16 cellular contexts compared by ENCODE assay signal in the genomic region with DNA sequence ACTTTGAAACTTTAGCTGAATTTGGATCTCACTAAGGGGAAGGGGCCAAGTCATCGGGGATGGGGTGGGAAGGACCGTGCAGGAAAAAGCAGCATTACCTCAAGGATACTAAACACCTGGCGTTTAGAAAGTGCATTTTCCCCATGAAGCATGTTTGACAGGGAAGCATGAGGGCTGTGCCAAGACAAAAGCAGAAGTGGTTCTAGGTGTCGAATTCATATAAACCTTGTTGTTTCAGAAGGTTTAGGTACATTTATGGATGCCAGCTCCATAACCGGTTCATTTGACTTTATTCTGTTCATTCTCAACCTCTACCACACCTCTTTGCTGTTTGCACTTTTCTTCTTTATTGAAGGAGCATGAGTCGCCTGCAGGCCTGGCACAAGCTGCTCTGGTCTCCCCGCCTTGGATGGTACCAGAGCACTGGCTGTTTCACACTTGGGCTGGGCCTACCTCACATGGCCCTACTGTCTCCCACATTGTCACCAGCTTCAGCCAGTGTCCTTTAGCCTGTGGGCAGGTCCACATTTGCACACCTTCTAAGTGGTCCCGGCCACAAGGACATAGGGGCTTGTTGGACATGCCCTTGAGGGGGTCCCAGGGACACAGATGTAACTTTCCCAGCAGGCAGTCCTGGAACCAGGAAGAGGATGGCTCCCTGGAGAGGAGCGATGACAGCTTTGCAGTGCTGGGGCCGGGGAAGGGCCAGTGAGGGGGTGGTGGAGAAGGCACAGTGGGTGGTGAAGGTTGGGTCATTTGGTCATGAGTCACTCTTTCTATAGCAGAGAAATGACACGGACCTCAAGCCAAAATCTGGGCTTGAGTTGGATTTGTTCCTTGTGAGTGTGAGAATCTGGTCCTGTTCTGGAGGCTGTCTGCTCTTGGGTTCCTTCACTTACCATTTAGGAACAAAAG. TPM values are rescaled to one million over a fixed set of nuclear protein-coding genes. Genes with fewer than 3 reads are reported as not detected.
A peak's percentile ranks its signal among the peaks of the same experiment; 100 is the strongest.
DNase-seq lines count a peak whose midpoint lies in the region; ATAC-seq and TF ChIP-seq lines count a peak whose summit lies in the region.
"Had no signal": no experiment of that assay in that cellular context is flagged by ENCODE, and none has a peak within 500 bp of the region (broad histone marks: within the 10 kb centered on the region; RNA-seq: fewer than 3 reads in every experiment).

No MANE protein-coding gene starts in this region.

- peak; percentile 76 for DNase-seq in MCF 10A (ENCODE audit: unreplicated experiment)
- no peak for DNase-seq in breast epithelium (ENCODE audit: low spot score in 2 of 2)
- DNase-seq in OCI-M1 (lab: John Stamatoyannopoulos, UW): peak; percentile 13
- DNase-seq in epithelial cell of prostate (ENCODE audit: low read depth, low spot score): no peak
- no peak for DNase-seq in CD4-positive, alpha-beta T cell
- no peak for DNase-seq in AML-193 (lab: John Stamatoyannopoulos, UW)
- no peak for DNase-seq in uterus
- no peak for DNase-seq in dorsolateral prefrontal cortex
- DNase-seq: activated CD8-positive, alpha-beta memory T cell treated with anti-CD3 and anti-CD28 coated beads, Interleukin-2, amount 50 U/mL, for 4 hours; effector memory CD8-positive, alpha-beta T cell; lower lobe of right lung; NCI-H1694; WERI-Rb-1 had no signal

- no peak overlapping the region for H3K4me3 Mint-ChIP-seq in MCF 10A (ENCODE audit: unreplicated experiment)
- H3K4me3 Mint-ChIP-seq in CD4-positive, alpha-beta T cell: no peak overlapping the region
- H3K4me3 Mint-ChIP-seq: effector memory CD8-positive, alpha-beta T cell had no signal

- H3K4me1 Mint-ChIP-seq in MCF 10A (ENCODE audit: insufficient read depth, unreplicated experiment): peaks cover 13% of the 10 kb centered on the region
- H3K4me1 Mint-ChIP-seq in CD4-positive, alpha-beta T cell (ENCODE audit: low read depth): peaks cover 22% of the 10 kb centered on the region

- no TSS peak for BruUV-seq in MCF 10A (replicated peaks; lab: Mats Ljungman, UMichigan)

- POLR2A ChIA-PET in MCF 10A (lab: Yijun Ruan, JAX): interaction anchor here (0.6 to 1.1 kb wide), 4 partner anchors 32 to 916 kb away, joined by 3 read pairs; no protein-coding TSS in a partner anchor
- POLR2A ChIA-PET in CD4-positive, alpha-beta T cell (lab: Charles Lee): no interaction called here

- H3K27ac ChIP-seq in breast epithelium (no peak overlapping the region), epithelial cell of prostate (peak overlapping the region; percentile 34), uterus (no peak overlapping the region), dorsolateral prefrontal cortex (no peak overlapping the region)
- H3K27ac ChIP-seq in CD4-positive, alpha-beta T cell (ENCODE audit: low read depth, low read length): no peak overlapping the region
- H3K27ac ChIP-seq: BLaER1 treated with 17β-estradiol and CSF1 and Interleukin-3, amounts not matched to agents 10 nM and 100 nM; hepatocyte; lower lobe of right lung; WERI-Rb-1 had no signal

- H3K4me1 ChIP-seq in breast epithelium: peaks cover 0 to 3% of the 10 kb centered on the region in 2 donors
- H3K4me1 ChIP-seq in uterus: peaks cover 0 to 10% of the 10 kb centered on the region in 2 donors

- H3K9me3 ChIP-seq in breast epithelium (no peaks in the 10 kb centered on the region), uterus (no peaks in the 10 kb centered on the region)
- H3K9me3 ChIP-seq in CD4-positive, alpha-beta T cell (ENCODE audit: control insufficient read depth, low read length): no peaks in the 10 kb centered on the region
- H3K9me3 ChIP-seq: lower lobe of right lung had no signal

- H3K9me3 Mint-ChIP-seq in MCF 10A (ENCODE audit: unreplicated experiment): no peaks in the 10 kb centered on the region
- no peaks in the 10 kb centered on the region for H3K9me3 Mint-ChIP-seq in CD4-positive, alpha-beta T cell
- H3K9me3 Mint-ChIP-seq: effector memory CD8-positive, alpha-beta T cell had no signal

- intact Hi-C loops in MCF 10A (cut with micrococcal nuclease): no loop called here
- intact Hi-C loops in breast epithelium (cut with DNase I; ENCODE audit: low total_unique reads): no loop called here
- intact Hi-C loops in CD4-positive, alpha-beta T cell (cut with DNase I, micrococcal nuclease): no loop called here
- intact Hi-C loops in uterus (cut with DNase I; ENCODE audit: low total_unique reads): no loop called here
- intact Hi-C loops in dorsolateral prefrontal cortex (cut with DNase I): no loop called here

- ATAC-seq in CD4-positive, alpha-beta T cell (ENCODE audit: poor library complexity): no peak
- ATAC-seq: effector memory CD8-positive, alpha-beta T cell had no signal

- H3K36me3 Mint-ChIP-seq in MCF 10A (ENCODE audit: insufficient read depth, unreplicated experiment): no peaks in the 10 kb centered on the region
- H3K36me3 Mint-ChIP-seq in CD4-positive, alpha-beta T cell (ENCODE audit: low read depth): no peaks in the 10 kb centered on the region

- H3K4me3 ChIP-seq in breast epithelium: no peak overlapping the region
- H3K4me3 ChIP-seq in uterus: no peak overlapping the region
- H3K4me3 ChIP-seq in dorsolateral prefrontal cortex: no peak overlapping the region
- H3K4me3 ChIP-seq: BLaER1 treated with 17β-estradiol and CSF1 and Interleukin-3, amounts not matched to agents 10 nM and 100 nM; hepatocyte; lower lobe of right lung had no signal

- no peak overlapping the region for H3K27ac Mint-ChIP-seq in MCF 10A (ENCODE audit: low read depth, unreplicated experiment)
- no peak overlapping the region for H3K27ac Mint-ChIP-seq in CD4-positive, alpha-beta T cell
- H3K27ac Mint-ChIP-seq: effector memory CD8-positive, alpha-beta T cell had no signal

- TF ChIP-seq POLR2A in breast epithelium (IDR thresholded peaks at IDR 0.05) (no peak), uterus (IDR thresholded peaks at IDR 0.05) (no peak)

- H3K27me3 ChIP-seq in breast epithelium: no peaks in the 10 kb centered on the region
- peaks cover 28% of the 10 kb centered on the region for H3K27me3 ChIP-seq in CD4-positive, alpha-beta T cell (ENCODE audit: control insufficient read depth, insufficient read depth, low read length)
- H3K27me3 ChIP-seq in uterus: peaks cover 0 to 15% of the 10 kb centered on the region in 2 donors
- H3K27me3 ChIP-seq in dorsolateral prefrontal cortex: peaks cover 0 to 31% (median 20%) of the 10 kb centered on the region in 45 donors

- H3K36me3 ChIP-seq in breast epithelium: no peaks in the 10 kb centered on the region
- H3K36me3 ChIP-seq in uterus: no peaks in the 10 kb centered on the region
- H3K36me3 ChIP-seq: BLaER1 treated with 17β-estradiol and CSF1 and Interleukin-3, amounts not matched to agents 10 nM and 100 nM; lower lobe of right lung; WERI-Rb-1 had no signal

- no peak for TF ChIP-seq CTCF in MCF 10A (IDR thresholded peaks at IDR 0.05; ENCODE audit: unreplicated experiment)
- no peak for TF ChIP-seq CTCF in breast epithelium (IDR thresholded peaks at IDR 0.05)
- TF ChIP-seq CTCF in CD4-positive, alpha-beta T cell (IDR thresholded peaks at IDR 0.05): no peak
- no peak for TF ChIP-seq CTCF in uterus (IDR thresholded peaks at IDR 0.05)
- TF ChIP-seq CTCF in dorsolateral prefrontal cortex (IDR thresholded peaks at IDR 0.05 in 54 of 56, conservative IDR thresholded peaks at IDR 0.05 in 2 of 56; ENCODE audit: low read depth in 1 of 56, partially characterized antibody in 56 of 56): no peak

- peaks cover 17% of the 10 kb centered on the region for H3K27me3 Mint-ChIP-seq in MCF 10A (ENCODE audit: insufficient read depth, unreplicated experiment)
- H3K27me3 Mint-ChIP-seq in CD4-positive, alpha-beta T cell: peaks cover 34% of the 10 kb centered on the region

- CTCF ChIA-PET in MCF 10A (lab: Yijun Ruan, JAX): interaction anchor here (0.6 to 2.9 kb wide), 4 partner anchors 10 to 154 kb away, joined by 3 to 19 read pairs (median 6); a partner anchor contains a TSS
- CTCF ChIA-PET in CD4-positive, alpha-beta T cell (lab: Charles Lee): no interaction called here

RNA-seq across cellular contexts. Expression of a gene that starts 3.2 kb away (rescaled TPM):
- total RNA-seq in MCF 10A (2022) (24.8 and 27.2 TPM in 2 replicates), breast epithelium (10 to 100 TPM in 2 of 3 donors, 1 to 10 TPM in 1; 9.9 to 89.0 (median 48.5) TPM), uterus (10 to 100 TPM in 1 of 4 donors, 1 to 10 TPM in 2, under 1 TPM in 1; 0.88 to 15.6 (median 2.8) TPM), dorsolateral prefrontal cortex (1 to 10 TPM in 104 of 120 experiments, under 1 TPM in 16; 0.36 to 8.6 (median 1.7) TPM)
- total RNA-seq in CD4-positive, alpha-beta T cell: under 1 TPM; 0.25 to 0.31 TPM
- total RNA-seq: osteocyte had no signal

Comparison
In these comparisons a context has a peak if more than half of its experiments do, and no peak if none do; other contexts are left out.
1. DNase-seq: peak in MCF 10A (single experiment) and OCI-M1 (single experiment); none in breast epithelium (0 of 2), epithelial cell of prostate (single experiment), CD4-positive, alpha-beta T cell (0 of 10), AML-193 (0 of 2), uterus (0 of 2) and dorsolateral prefrontal cortex (0 of 10).